20 cellular contexts compared by ENCODE assay signal in the genomic region with DNA sequence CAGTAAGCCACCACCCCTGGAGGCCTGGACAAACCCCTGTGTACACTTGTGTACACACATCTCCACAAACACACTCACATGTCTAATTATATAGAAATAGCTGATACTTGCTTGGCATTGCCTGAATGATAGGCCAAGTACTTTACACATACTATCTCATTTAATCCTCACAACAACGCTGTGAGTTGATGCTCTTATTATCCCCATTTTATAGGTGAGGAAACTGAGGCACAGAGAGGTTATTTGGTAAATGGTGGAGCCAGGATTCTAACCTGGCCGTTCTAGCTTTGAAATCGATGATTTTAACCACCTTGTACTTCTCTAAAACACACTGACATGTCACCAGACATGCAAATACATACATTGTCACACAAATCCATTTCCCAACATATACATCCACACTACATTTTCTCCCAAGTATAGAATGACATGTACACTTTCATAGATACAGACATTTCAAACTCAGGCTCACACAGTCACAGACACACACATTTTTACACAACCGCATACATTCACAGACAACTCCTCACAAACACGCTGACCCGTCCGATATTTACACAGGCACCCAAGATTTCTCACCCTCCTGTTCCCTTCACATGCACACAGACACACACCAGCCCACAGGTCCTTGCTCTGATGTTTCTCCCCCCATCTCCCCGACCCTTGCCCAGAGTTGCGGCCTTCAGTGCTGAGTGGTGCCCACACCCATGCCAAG. TPM values are rescaled to one million over a fixed set of nuclear protein-coding genes. Genes with fewer than 3 reads are reported as not detected.
A peak's percentile ranks its signal among the peaks of the same experiment; 100 is the strongest.
DNase-seq lines count a peak whose midpoint lies in the region; ATAC-seq, FAIRE-seq and TF ChIP-seq lines count a peak whose summit lies in the region.
"Had no signal": no experiment of that assay in that cellular context is flagged by ENCODE, and none has a peak within 500 bp of the region (broad histone marks: within the 10 kb centered on the region; RNA-seq: fewer than 3 reads in every experiment).

No MANE protein-coding gene starts in this region.

- no peaks in the 10 kb centered on the region for H3K36me3 Mint-ChIP-seq in naive B cell
- H3K36me3 Mint-ChIP-seq in activated CD4-positive, alpha-beta memory T cell treated with anti-CD3 and anti-CD28 coated beads for 36 hours = peaks cover 5% of the 10 kb centered on the region

- CTCF ChIA-PET in HEK293 (lab: Yijun Ruan, JAX) (interaction anchor here (0.6 to 1.2 kb wide), 3 partner anchors 35 to 333 kb away, joined by 3 read pairs; partner anchors contain the start of gene SPATA21), GM12878 (lab: Yijun Ruan, JAX) (interaction anchor here (0.6 to 1.1 kb wide), 2 partner anchors 154 to 321 kb away, joined by 3 read pairs; no protein-coding TSS in a partner anchor)
- CTCF ChIA-PET in activated CD4-positive, alpha-beta memory T cell treated with anti-CD3 and anti-CD28 coated beads for 36 hours (lab: Charles Lee) = no interaction called here

- H3K36me3 ChIP-seq in BLaER1 (peaks cover 4% of the 10 kb centered on the region; the same call in 1 of the 2 replicates), HEK293 (ENCODE audit: control insufficient read depth in 2 of 2, insufficient read depth in 1 of 2, low read length in 2 of 2) (no peaks in the 10 kb centered on the region), GM12878 (ENCODE audit: control insufficient read depth in 2 of 2, insufficient read depth in 2 of 2, low read length in 1 of 2) (no peaks in the 10 kb centered on the region)
- H3K36me3 ChIP-seq: neutrophil had no signal

- intact Hi-C loops in GM12878 (cut with micrococcal nuclease; ENCODE audit: unreplicated experiment) = loop anchor here (5.0 kb wide), 1 partner anchor 153 kb away; no protein-coding TSS in a partner anchor
- intact Hi-C loops in activated CD4-positive, alpha-beta memory T cell treated with anti-CD3 and anti-CD28 coated beads for 36 hours (cut with micrococcal nuclease) = no loop called here

- H3K4me1 ChIP-seq in BLaER1 (peaks cover 44% of the 10 kb centered on the region), HEK293 (ENCODE audit: control insufficient read depth, insufficient read depth, low read length) (no peaks in the 10 kb centered on the region), GM12878 (ENCODE audit: control insufficient read depth, insufficient read depth, low read length) (peaks cover 4% of the 10 kb centered on the region; the same call in 1 of the 2 replicates)

- TF ChIP-seq POLR2A in GM12878 (IDR thresholded peaks at IDR 0.05; ENCODE audit: low read depth, low read length) = no peak

- H3K4me1 Mint-ChIP-seq in naive B cell = peaks cover 5 to 16% (median 5%) of the 10 kb centered on the region in 3 donors
- peaks cover 12% of the 10 kb centered on the region for H3K4me1 Mint-ChIP-seq in activated CD4-positive, alpha-beta memory T cell treated with anti-CD3 and anti-CD28 coated beads for 36 hours (ENCODE audit: low read depth)

- BruUV-seq in GM12878 (replicated peaks; lab: Mats Ljungman, UMichigan) = no TSS peak

- H3K79me2 ChIP-seq in GM12878 (ENCODE audit: control insufficient read depth, insufficient read depth, low read length) = no peaks in the 10 kb centered on the region

- ATAC-seq in GM12878 (no peak), naive B cell (ENCODE audit: low read depth in 2 of 2) (no peak)

- TF ChIP-seq CTCF in HEK293 (tag by site-specific recombination; IDR thresholded peaks at IDR 0.05) = no peak
- TF ChIP-seq CTCF in GM12878 (IDR thresholded peaks at IDR 0.05 in 2 of 3, conservative IDR thresholded peaks at IDR 0.05 in 1 of 3; ENCODE audit: control insufficient read depth in 2 of 3, extremely low read depth in 1 of 3, insufficient read depth in 1 of 3, low read depth in 3 of 3, low read length in 3 of 3) = no peak

- H3K27ac ChIP-seq in BLaER1 = no peak overlapping the region
- no peak overlapping the region for H3K27ac ChIP-seq in HEK293 (ENCODE audit: extremely low read depth, low read depth, low read length)
- H3K27ac ChIP-seq in GM12878 (ENCODE audit: control insufficient read depth, insufficient read depth) = no peak overlapping the region
- H3K27ac ChIP-seq: KMS-11, neutrophil, testis had no signal

- H4K20me1 ChIP-seq in BLaER1 (no peaks in the 10 kb centered on the region), GM12878 (ENCODE audit: control insufficient read depth, insufficient read depth) (no peaks in the 10 kb centered on the region)

- H3K9me3 Mint-ChIP-seq in naive B cell = no peaks in the 10 kb centered on the region
- H3K9me3 Mint-ChIP-seq in activated CD4-positive, alpha-beta memory T cell treated with anti-CD3 and anti-CD28 coated beads for 36 hours = no peaks in the 10 kb centered on the region

- in situ Hi-C loops in GM12878 (cut with MboI) = no loop called here

- RAD21 ChIA-PET in GM12878 (lab: Charles Lee; ENCODE audit: unreplicated experiment) = no interaction called here

- POLR2A ChIA-PET in HEK293 (lab: Yijun Ruan, JAX) = interaction anchor here (2.0 kb wide), 1 partner anchor 8 kb away, joined by 8 read pairs; no protein-coding TSS in a partner anchor
- POLR2A ChIA-PET in GM12878 (lab: Charles Lee) = no interaction called here
- POLR2A ChIA-PET in activated CD4-positive, alpha-beta memory T cell treated with anti-CD3 and anti-CD28 coated beads for 36 hours (lab: Charles Lee) = no interaction called here

- peak overlapping the region in 3 of 6 donors; percentile 11 to 47 (median 21) for H3K27ac Mint-ChIP-seq in naive B cell
- no peak overlapping the region for H3K27ac Mint-ChIP-seq in activated CD4-positive, alpha-beta memory T cell treated with anti-CD3 and anti-CD28 coated beads for 36 hours

- TF ChIP-seq RAD21 in GM12878 (IDR thresholded peaks at IDR 0.05; ENCODE audit: insufficient read depth, low read depth, low read length) = no peak

- no peak for TF ChIP-seq EP300 in GM12878 (IDR thresholded peaks at IDR 0.05; ENCODE audit: borderline replicate concordance in 1 of 2, control insufficient read depth in 1 of 2, low read depth in 2 of 2, low read length in 2 of 2)

- H3K27me3 Mint-ChIP-seq in naive B cell = peaks cover 0 to 21% (median 0%) of the 10 kb centered on the region in 3 donors
- H3K27me3 Mint-ChIP-seq in activated CD4-positive, alpha-beta memory T cell treated with anti-CD3 and anti-CD28 coated beads for 36 hours = no peaks in the 10 kb centered on the region

- H2AFZ ChIP-seq in GM12878 (ENCODE audit: control insufficient read depth, low read depth, low read length) = no peak overlapping the region

- 0 out of 2 replicates have a peak overlapping the region, but pooled peaks have one; percentile 19 for H3K9ac ChIP-seq in BLaER1
- H3K9ac ChIP-seq in GM12878 (ENCODE audit: control insufficient read depth, insufficient read depth, low read length) = no peak overlapping the region
- H3K9ac ChIP-seq: KMS-11 had no signal

- H3K4me3 Mint-ChIP-seq in naive B cell = peak overlapping the region in 5 of 8 donors; percentile 15 to 65 (median 28)
- H3K4me3 Mint-ChIP-seq in activated CD4-positive, alpha-beta memory T cell treated with anti-CD3 and anti-CD28 coated beads for 36 hours = no peak overlapping the region

- WGBS in GM12878 (ENCODE audit: insufficient coverage, insufficient replicate concordance, low lambda C conversion rate, missing lambda C conversion rate) = 76% methylated on average over 9 of the region's 9 CpGs

- no peaks in the 10 kb centered on the region for H3K9me3 ChIP-seq in BLaER1
- no peaks in the 10 kb centered on the region for H3K9me3 ChIP-seq in HEK293 (ENCODE audit: control insufficient read depth, insufficient read depth, low read depth, low read length)
- no peaks in the 10 kb centered on the region for H3K9me3 ChIP-seq in GM12878 (replicated peaks; ENCODE audit: control insufficient read depth, insufficient read depth, low read length)
- H3K9me3 ChIP-seq: neutrophil, testis had no signal

- DNase-seq in GM12878 (ENCODE audit: low read depth, low spot score) (no peak), naive B cell (no peak), AG08396 (ENCODE audit: low spot score) (no peak), hippocampal formation (lab: John Stamatoyannopoulos, UW) (no peak)
- DNase-seq in effector CD8-positive, alpha-beta T cell (lab: John Stamatoyannopoulos, UW) = no peak
- no peak for DNase-seq in activated CD4-positive, alpha-beta memory T cell treated with anti-CD3 and anti-CD28 coated beads for 36 hours
- DNase-seq: activated CD4-positive, alpha-beta T cell treated with anti-CD3 and anti-CD28 coated beads for 48 hours; activated effector memory CD4-positive, alpha-beta T cell treated with anti-CD3 and anti-CD28 coated beads, Interleukin-2, amount 50 U/mL, for 16 hours; HCEC 1CT; NCI-H187 treated with DMSO at 0.1 percent for 48 hours; NK-92 treated with Interleukin-12 subunit alpha and Interleukin-12 subunit beta, amount 100 ng/mL, for 24 hours; RPMI8226; testis had no signal

- SMC1A ChIA-PET in GM12878 (lab: Charles Lee; ENCODE audit: uncharacterized antibody, unreplicated experiment) = interaction anchor here (0.6 kb wide), 1 partner anchor 40 kb away, joined by 3 read pairs; no protein-coding TSS in a partner anchor

- no peaks in the 10 kb centered on the region for H3K27me3 ChIP-seq in BLaER1
- no peaks in the 10 kb centered on the region; a peak in 1 of 4 replicates for H3K27me3 ChIP-seq in GM12878 (replicated peaks in 1 of 2; ENCODE audit: control insufficient read depth in 2 of 2, insufficient read depth in 2 of 2, low read length in 1 of 2)
- H3K27me3 ChIP-seq: testis had no signal

- FAIRE-seq in GM12878 (lab: Jason Lieb, UNC) = no peak
- FAIRE-seq: endothelial cell of umbilical vein, kidney had no signal

- H3K4me3 ChIP-seq in BLaER1 (no peak overlapping the region), HEK293 (ENCODE audit: low read depth, low read length) (no peak overlapping the region), GM12878 (no peak overlapping the region)
- H3K4me3 ChIP-seq: coronary artery, testis had no signal

- peak overlapping the region; percentile 80; the same call in 1 of the 2 replicates for H3K4me2 ChIP-seq in BLaER1
- no peak overlapping the region for H3K4me2 ChIP-seq in GM12878 (ENCODE audit: control insufficient read depth, insufficient read depth)
- H3K4me2 ChIP-seq: KMS-11 had no signal

RNA-seq across cellular contexts. Expression of gene ARHGEF19, which starts 3.2 kb away (rescaled TPM):
- 2.6 and 8.4 TPM in 2 replicates for total RNA-seq in GM12878 (2013; cell fraction: nucleolus; rRNA removed)
- 0.49 and 0.56 TPM in 2 replicates for total RNA-seq in GM12878 (2014; rRNA removed)
- 0.40 and 0.60 TPM in 2 replicates for total RNA-seq in GM12878 (2014; rRNA removed; fragmentation: Illumina TruSeq; extraction: Trizol)
- 2.0 and 2.5 TPM in 2 replicates for total RNA-seq in GM12878 (2021)
- 1.9 TPM for polyA plus RNA-seq in GM12878 (2011; ENCODE audit: low read depth)
- polyA plus RNA-seq in GM12878 (2011; rRNA removed) = 1.2 and 1.6 TPM in 2 replicates
- 2.6 and 2.9 TPM in 2 replicates for polyA plus RNA-seq in GM12878 (2011; cell fraction: cytosol; rRNA removed)
- 9.1 and 9.5 TPM in 2 replicates for polyA plus RNA-seq in GM12878 (2011; cell fraction: nucleus; rRNA removed)
- polyA plus RNA-seq in GM12878 (2012) = 2.4 and 4.4 TPM in 2 replicates
- polyA plus RNA-seq in GM12878 (2014; fragmentation: Illumina TruSeq; extraction: Trizol) = 0.22 and 0.38 TPM in 2 replicates
- polyA plus RNA-seq in GM12878 (2014; fragmentation: Nextera tagmentation; extraction: Ambion mirVana) = under 1 TPM in 1 of 2 experiments, not detected in 1; 0.15 TPM
- 2.2 and 2.9 TPM in 2 replicates for polyA plus RNA-seq in GM12878 (2014; rRNA removed)
- 1 to 10 TPM in 1 of 2 experiments, under 1 TPM in 1; 0.67 to 1.2 TPM for polyA plus RNA-seq in GM12878 (2016; fragmentation: Nextera tagmentation; extraction: Ambion mirVana)
- polyA minus RNA-seq in GM12878 (2011; rRNA and poly(A)+ RNA removed) = 0.51 and 2.5 TPM in 2 replicates
- polyA minus RNA-seq in GM12878 (2011; cell fraction: cytosol; rRNA and poly(A)+ RNA removed) = 1.7 TPM in 1 of 2 replicates, not detected in the other
- 1.6 and 2.1 TPM in 2 replicates for polyA minus RNA-seq in GM12878 (2011; cell fraction: nucleus; rRNA and poly(A)+ RNA removed)
- polyA plus RNA-seq in naive B cell (ENCODE audit: low read depth in 6 of 6) = 10 to 100 TPM in 2 of 6 donors, 1 to 10 TPM in 4; 7.0 to 10.8 (median 8.1) TPM
- 1 to 10 TPM; 7.0 to 7.1 TPM for total RNA-seq in activated CD4-positive, alpha-beta memory T cell treated with anti-CD3 and anti-CD28 coated beads for 36 hours

RNA-seq across cellular contexts. Expression of gene CPLANE2, which starts 27.7 kb away (rescaled TPM):
- total RNA-seq in GM12878 (2013; cell fraction: nucleolus; rRNA removed) = 4.0 and 4.2 TPM in 2 replicates
- total RNA-seq in GM12878 (2014; rRNA removed) (2.6 and 4.5 TPM in 2 replicates), GM12878 (2014; rRNA removed; fragmentation: Illumina TruSeq; extraction: Trizol) (1.4 and 2.5 TPM in 2 replicates), GM12878 (2021) (4.0 and 4.1 TPM in 2 replicates)
- polyA plus RNA-seq in GM12878 (2011; ENCODE audit: low read depth) = 0.39 TPM
- polyA plus RNA-seq in GM12878 (2011; rRNA removed) (0.61 and 1.3 TPM in 2 replicates), GM12878 (2014; fragmentation: Illumina TruSeq; extraction: Trizol) (0.11 and 1.2 TPM in 2 replicates), GM12878 (2014; fragmentation: Nextera tagmentation; extraction: Ambion mirVana) (under 1 TPM in 1 of 2 experiments, not detected in 1; 0.09 TPM), GM12878 (2014; rRNA removed) (1.2 and 3.7 TPM in 2 replicates), GM12878 (2016; fragmentation: Nextera tagmentation; extraction: Ambion mirVana) (1 to 10 TPM; 2.3 to 2.9 TPM), naive B cell (ENCODE audit: low read depth in 6 of 6) (1 to 10 TPM; 2.3 to 6.3 (median 3.7) TPM)
- polyA plus RNA-seq in GM12878 (2011; cell fraction: cytosol; rRNA removed) = 2.2 and 4.4 TPM in 2 replicates
- 4.3 and 5.5 TPM in 2 replicates for polyA plus RNA-seq in GM12878 (2011; cell fraction: nucleus; rRNA removed)
- polyA plus RNA-seq in GM12878 (2012) = 3.8 and 4.0 TPM in 2 replicates
- polyA minus RNA-seq in GM12878 (2011; rRNA and poly(A)+ RNA removed) = 7.0 and 7.2 TPM in 2 replicates
- polyA minus RNA-seq in GM12878 (2011; cell fraction: cytosol; rRNA and poly(A)+ RNA removed) = 0.83 TPM in 1 of 2 replicates, not detected in the other
- polyA minus RNA-seq in GM12878 (2011; cell fraction: nucleus; rRNA and poly(A)+ RNA removed) = 3.7 and 4.0 TPM in 2 replicates
- total RNA-seq in activated CD4-positive, alpha-beta memory T cell treated with anti-CD3 and anti-CD28 coated beads for 36 hours = 1 to 10 TPM; 3.9 to 5.0 TPM

RNA-seq across cellular contexts. Expression of gene EPHA2, which starts 53.4 kb away (rescaled TPM):
- total RNA-seq in GM12878 (2013; cell fraction: nucleolus; rRNA removed) = not detected in 2 replicates
- 0.16 and 0.28 TPM in 2 replicates for total RNA-seq in GM12878 (2014; rRNA removed)
- total RNA-seq in GM12878 (2014; rRNA removed; fragmentation: Illumina TruSeq; extraction: Trizol) = 0.05 and 0.09 TPM in 2 replicates
- 0.32 and 0.51 TPM in 2 replicates for total RNA-seq in GM12878 (2021)
- polyA plus RNA-seq in GM12878 (2011; ENCODE audit: low read depth) = 0.10 TPM
- 0.06 and 0.27 TPM in 2 replicates for polyA plus RNA-seq in GM12878 (2011; rRNA removed)
- polyA plus RNA-seq in GM12878 (2011; cell fraction: cytosol; rRNA removed) = 0.10 and 0.13 TPM in 2 replicates
- polyA plus RNA-seq in GM12878 (2011; cell fraction: nucleus; rRNA removed) = 0.19 and 0.29 TPM in 2 replicates
- polyA plus RNA-seq in GM12878 (2012) = 0.20 and 0.22 TPM in 2 replicates
- polyA plus RNA-seq in GM12878 (2014; fragmentation: Illumina TruSeq; extraction: Trizol) = 0.12 and 0.24 TPM in 2 replicates
- not detected for polyA plus RNA-seq in GM12878 (2014; fragmentation: Nextera tagmentation; extraction: Ambion mirVana)
- polyA plus RNA-seq in GM12878 (2014; rRNA removed) = 0.04 and 0.16 TPM in 2 replicates
- under 1 TPM; 0.19 to 0.37 TPM for polyA plus RNA-seq in GM12878 (2016; fragmentation: Nextera tagmentation; extraction: Ambion mirVana)
- polyA minus RNA-seq in GM12878 (2011; rRNA and poly(A)+ RNA removed) = 0.29 and 1.4 TPM in 2 replicates
- 2.1 and 3.4 TPM in 2 replicates for polyA minus RNA-seq in GM12878 (2011; cell fraction: cytosol; rRNA and poly(A)+ RNA removed)
- polyA minus RNA-seq in GM12878 (2011; cell fraction: nucleus; rRNA and poly(A)+ RNA removed) = 0.60 and 1.2 TPM in 2 replicates
- not detected for polyA plus RNA-seq in naive B cell (ENCODE audit: low read depth in 6 of 6)
- total RNA-seq in activated CD4-positive, alpha-beta memory T cell treated with anti-CD3 and anti-CD28 coated beads for 36 hours = under 1 TPM; 0.22 to 0.33 TPM
